ENCODE assay signal across 27 cellular contexts in genomic region chr3:38586546-38587520, GRCh38.
A peak's percentile ranks its signal among the peaks of the same experiment; 100 is the strongest.
DNase-seq lines count a peak whose midpoint lies in the region; ATAC-seq and TF ChIP-seq lines count a peak whose summit lies in the region.
"Had no signal": no experiment of that assay in that cellular context is flagged by ENCODE, and none has a peak within 500 bp of the region (broad histone marks: within the 10 kb centered on the region; RNA-seq: fewer than 3 reads in every experiment).

No MANE protein-coding gene starts in this region.

- H3K9me3 ChIP-seq in transverse colon: no peaks in the 10 kb centered on the region
- H3K9me3 ChIP-seq: A549, sigmoid colon had no signal

- intact Hi-C loops in activated B cell treated with CpG ODN at 0.5 μM for 24 hours (cut with micrococcal nuclease): no loop called here
- intact Hi-C loops in transverse colon (cut with DNase I; ENCODE audit: low total_unique reads): no loop called here

- CTCF ChIA-PET in activated B cell treated with CpG ODN at 0.5 μM for 24 hours (lab: Charles Lee): no interaction called here

- TF ChIP-seq EP300 in transverse colon (IDR thresholded peaks at IDR 0.05; ENCODE audit: low read depth): no peak

- TF ChIP-seq POLR2A in transverse colon (IDR thresholded peaks at IDR 0.05): no peak

- no peak overlapping the region for H3K27ac ChIP-seq in transverse colon
- H3K27ac ChIP-seq: A549, foreskin keratinocyte, hepatocyte, KMS-11, PC-9, sigmoid colon had no signal

- no peak for ATAC-seq in activated B cell treated with CpG ODN at 0.5 μM for 24 hours (ENCODE audit: low read depth)
- no peak for ATAC-seq in left lobe of liver
- no peak for ATAC-seq in HG03460 (IDR thresholded peaks at IDR 0.05; ENCODE audit: unreplicated experiment)
- ATAC-seq: activated CD4-positive, alpha-beta T cell treated with anti-CD3 and anti-CD28 coated beads for 36 hours; foreskin keratinocyte had no signal

- H3K27me3 ChIP-seq in transverse colon: no peaks in the 10 kb centered on the region
- H3K27me3 ChIP-seq: foreskin keratinocyte, hepatocyte, sigmoid colon had no signal

- H3K4me3 Mint-ChIP-seq in activated B cell treated with CpG ODN at 0.5 μM for 24 hours: no peak overlapping the region
- H3K4me3 Mint-ChIP-seq: activated CD4-positive, alpha-beta T cell treated with anti-CD3 and anti-CD28 coated beads for 36 hours; brain; neural crest cell; stimulated activated naive CD8-positive, alpha-beta T cell treated with anti-CD3 and anti-CD28 coated beads, Interleukin-15, Interleukin-2, amounts not matched to agents 100 ng/mL and 50 ng/mL, for 24 hours; T-cell had no signal

- no peak overlapping the region for H3K4me3 ChIP-seq in transverse colon
- H3K4me3 ChIP-seq: A549, hepatocyte, PC-9, sigmoid colon had no signal

- H3K4me1 Mint-ChIP-seq in activated B cell treated with CpG ODN at 0.5 μM for 24 hours: no peaks in the 10 kb centered on the region
- H3K4me1 Mint-ChIP-seq: activated CD4-positive, alpha-beta T cell treated with anti-CD3 and anti-CD28 coated beads for 36 hours; brain; neural crest cell; T-cell had no signal

- TF ChIP-seq CTCF in activated B cell treated with CpG ODN at 0.5 μM for 24 hours (IDR thresholded peaks at IDR 0.05) (no peak), transverse colon (IDR thresholded peaks at IDR 0.05) (no peak)

- H3K27ac Mint-ChIP-seq in activated B cell treated with CpG ODN at 0.5 μM for 24 hours: no peak overlapping the region
- H3K27ac Mint-ChIP-seq: activated CD4-positive, alpha-beta T cell treated with anti-CD3 and anti-CD28 coated beads for 36 hours; activated T-helper 2 cell treated with anti-CD3 and anti-CD28 coated beads, Interferon-gamma antibody, Interleukin-2, Interleukin-4, amounts not matched to agents 10 μg/mL and 5 μg/mL and 100 μg/mL, durations not matched to agents 14 hours and 24 hours and 36 hours; brain; stimulated activated naive CD8-positive, alpha-beta T cell treated with anti-CD3 and anti-CD28 coated beads, Interleukin-15, Interleukin-2, amounts not matched to agents 100 ng/mL and 50 ng/mL, for 24 hours; T-cell had no signal

- H3K36me3 Mint-ChIP-seq in activated B cell treated with CpG ODN at 0.5 μM for 24 hours (ENCODE audit: low read depth): no peaks in the 10 kb centered on the region
- H3K36me3 Mint-ChIP-seq: brain, T-cell had no signal

- POLR2A ChIA-PET in activated B cell treated with CpG ODN at 0.5 μM for 24 hours (lab: Charles Lee): no interaction called here

- 88 to 100% methylated on average over 1 to 14 of the region's 14 CpGs for WGBS in transverse colon (ENCODE audit: low coverage in 1 of 2), 2 donors

- H3K4me1 ChIP-seq in transverse colon: no peaks in the 10 kb centered on the region
- H3K4me1 ChIP-seq: A549, foreskin keratinocyte had no signal

- in situ Hi-C loops in transverse colon (cut with MboI; ENCODE audit: low pct_ligation_motif_present in 1 of 4, low pct_unique_long_range_greater_than_20kb in 1 of 4, low sequenced_read_pairs in 3 of 4): no loop called here

- H3K27me3 Mint-ChIP-seq in activated B cell treated with CpG ODN at 0.5 μM for 24 hours: peaks cover 8% of the 10 kb centered on the region
- H3K27me3 Mint-ChIP-seq: activated CD4-positive, alpha-beta T cell treated with anti-CD3 and anti-CD28 coated beads for 36 hours; brain had no signal

- DNase-seq in activated effector memory CD4-positive, alpha-beta T cell treated with anti-CD3 and anti-CD28 coated beads, Interleukin-2, amount 50 U/mL, for 16 hours: peak; percentile 58
- DNase-seq in activated effector memory CD4-positive, alpha-beta T cell treated with Interleukin-2 at 50 U/mL for 16 hours: no peak
- DNase-seq in activated B cell treated with CpG ODN at 0.5 μM for 24 hours: peak; percentile 4
- peak; percentile 32 for DNase-seq in left lobe of liver (ENCODE audit: low spot score)
- peak; percentile 4 for DNase-seq in transverse colon
- DNase-seq in NCI-H128 (lab: John Stamatoyannopoulos, UW; ENCODE audit: unreplicated experiment): no peak
- no peak for DNase-seq in NCI-H2029 treated with DMSO at 0.1 percent for 48 hours (lab: John Stamatoyannopoulos, UW)
- DNase-seq: activated CD4-positive, alpha-beta T cell treated with anti-CD3 and anti-CD28 coated beads for 36 hours; DMS53; effector CD8-positive, alpha-beta T cell; foreskin keratinocyte; NCI-H1436; NCI-H510A treated with DMSO at 0.1 percent for 48 hours; NK-92 treated with Interleukin-12 subunit alpha and Interleukin-12 subunit beta, amount 100 ng/mL, for 24 hours; PC-9; sigmoid colon; stimulated activated CD4-positive, alpha-beta T cell treated with anti-CD3 and anti-CD28 coated beads, Interleukin-15, amount 100 ng/mL, for 24 hours; trophoblast cell had no signal

- no peaks in the 10 kb centered on the region for H3K36me3 ChIP-seq in transverse colon
- H3K36me3 ChIP-seq: sigmoid colon had no signal

- no peaks in the 10 kb centered on the region for H3K9me3 Mint-ChIP-seq in activated B cell treated with CpG ODN at 0.5 μM for 24 hours
- H3K9me3 Mint-ChIP-seq: activated T-helper 2 cell treated with anti-CD3 and anti-CD28 coated beads, Interferon-gamma antibody, Interleukin-2, Interleukin-4, amounts not matched to agents 10 μg/mL and 5 μg/mL and 100 μg/mL, durations not matched to agents 14 hours and 24 hours and 36 hours; brain; neural crest cell; stimulated activated naive CD8-positive, alpha-beta T cell treated with anti-CD3 and anti-CD28 coated beads, Interleukin-15, Interleukin-2, amounts not matched to agents 100 ng/mL and 50 ng/mL, for 24 hours; T-cell had no signal

Comparison
In these comparisons a context has a peak if more than half of its experiments do, and no peak if none do; other contexts are left out.
1. DNase-seq: peak in activated effector memory CD4-positive, alpha-beta T cell treated with anti-CD3 and anti-CD28 coated beads, Interleukin-2, amount 50 U/mL, for 16 hours (single experiment), activated B cell treated with CpG ODN at 0.5 μM for 24 hours (single experiment), left lobe of liver (single experiment) and transverse colon (single experiment); none in activated effector memory CD4-positive, alpha-beta T cell treated with Interleukin-2 at 50 U/mL for 16 hours (single experiment), NCI-H128 (single experiment) and NCI-H2029 treated with DMSO at 0.1 percent for 48 hours (single experiment).